ENCODE assay signal across 1 cellular context in the genomic region with DNA sequence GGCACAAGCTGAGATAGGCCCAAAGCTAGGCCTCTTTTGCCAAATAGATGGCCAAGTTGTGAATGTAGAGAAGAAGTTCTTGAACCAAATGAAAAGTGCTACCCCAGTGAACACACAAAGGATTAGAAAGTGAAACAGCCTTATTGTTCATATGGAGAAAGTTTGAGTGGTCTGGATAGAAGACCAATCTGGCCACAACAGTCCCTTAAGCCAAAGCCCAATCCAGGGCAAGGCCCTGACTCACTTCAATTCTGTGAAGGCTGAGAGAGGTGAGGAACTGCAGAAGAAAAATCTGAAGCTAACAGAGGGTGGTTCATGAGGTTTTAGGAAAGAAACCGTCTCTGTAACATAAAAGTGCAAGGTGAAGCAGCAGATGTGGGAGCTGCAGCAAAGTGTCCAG.
TF ChIP-seq lines count a peak whose summit lies in the region.

No MANE protein-coding gene starts in this region.

TF ChIP-seq in GM12878, 131 proteins besides CTCF, POLR2A, EP300 and RAD21 (continued from another document):
- TF ChIP-seq, protein P1, sequence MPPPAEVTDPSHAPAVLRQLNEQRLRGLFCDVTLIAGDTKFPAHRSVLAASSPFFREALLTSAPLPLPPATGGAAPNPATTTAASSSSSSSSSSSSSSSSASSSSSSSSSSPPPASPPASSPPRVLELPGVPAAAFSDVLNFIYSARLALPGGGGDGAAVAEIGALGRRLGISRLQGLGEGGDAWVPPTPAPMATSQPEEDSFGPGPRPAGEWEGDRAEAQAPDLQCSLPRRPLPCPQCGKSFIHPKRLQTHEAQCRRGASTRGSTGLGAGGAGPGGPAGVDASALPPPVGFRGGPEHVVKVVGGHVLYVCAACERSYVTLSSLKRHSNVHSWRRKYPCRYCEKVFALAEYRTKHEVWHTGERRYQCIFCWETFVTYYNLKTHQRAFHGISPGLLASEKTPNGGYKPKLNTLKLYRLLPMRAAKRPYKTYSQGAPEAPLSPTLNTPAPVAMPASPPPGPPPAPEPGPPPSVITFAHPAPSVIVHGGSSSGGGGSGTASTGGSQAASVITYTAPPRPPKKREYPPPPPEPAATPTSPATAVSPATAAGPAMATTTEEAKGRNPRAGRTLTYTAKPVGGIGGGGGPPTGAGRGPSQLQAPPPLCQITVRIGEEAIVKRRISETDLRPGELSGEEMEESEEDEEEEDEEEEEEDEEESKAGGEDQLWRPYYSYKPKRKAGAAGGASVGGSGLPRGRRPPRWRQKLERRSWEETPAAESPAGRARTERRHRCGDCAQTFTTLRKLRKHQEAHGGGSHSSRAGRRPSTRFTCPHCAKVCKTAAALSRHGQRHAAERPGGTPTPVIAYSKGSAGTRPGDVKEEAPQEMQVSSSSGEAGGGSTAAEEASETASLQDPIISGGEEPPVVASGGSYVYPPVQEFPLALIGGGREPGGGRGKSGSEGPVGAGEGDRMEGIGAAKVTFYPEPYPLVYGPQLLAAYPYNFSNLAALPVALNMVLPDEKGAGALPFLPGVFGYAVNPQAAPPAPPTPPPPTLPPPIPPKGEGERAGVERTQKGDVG (CRISPR knock-in tag; IDR thresholded peaks at IDR 0.05) = no peak
- TF ChIP-seq IRF3 (IDR thresholded peaks at IDR 0.05) (no peak), YBX1 (IDR thresholded peaks at IDR 0.05) (no peak), SMC3 (IDR thresholded peaks at IDR 0.05; ENCODE audit: borderline replicate concordance, low read length) (no peak), ZNF384 (IDR thresholded peaks at IDR 0.05; ENCODE audit: borderline replicate concordance, low read depth, low read length) (no peak), PBX3 (IDR thresholded peaks at IDR 0.05; ENCODE audit: insufficient replicate concordance, low read depth, low read length) (no peak), SIX5 (IDR thresholded peaks at IDR 0.05; ENCODE audit: low read depth, low read length, severe bottlenecking) (no peak), NFYA (IDR thresholded peaks at IDR 0.05; ENCODE audit: borderline replicate concordance, low read depth, low read length) (no peak), MTA2 (IDR thresholded peaks at IDR 0.05; ENCODE audit: low read depth) (no peak), ZZZ3 (IDR thresholded peaks at IDR 0.05; ENCODE audit: control insufficient read depth, insufficient read length, low read depth) (no peak)
TF ChIP-seq in GM12878: peak in this region for 0.
